11 cellular contexts compared by ENCODE assay signal in the genomic region with DNA sequence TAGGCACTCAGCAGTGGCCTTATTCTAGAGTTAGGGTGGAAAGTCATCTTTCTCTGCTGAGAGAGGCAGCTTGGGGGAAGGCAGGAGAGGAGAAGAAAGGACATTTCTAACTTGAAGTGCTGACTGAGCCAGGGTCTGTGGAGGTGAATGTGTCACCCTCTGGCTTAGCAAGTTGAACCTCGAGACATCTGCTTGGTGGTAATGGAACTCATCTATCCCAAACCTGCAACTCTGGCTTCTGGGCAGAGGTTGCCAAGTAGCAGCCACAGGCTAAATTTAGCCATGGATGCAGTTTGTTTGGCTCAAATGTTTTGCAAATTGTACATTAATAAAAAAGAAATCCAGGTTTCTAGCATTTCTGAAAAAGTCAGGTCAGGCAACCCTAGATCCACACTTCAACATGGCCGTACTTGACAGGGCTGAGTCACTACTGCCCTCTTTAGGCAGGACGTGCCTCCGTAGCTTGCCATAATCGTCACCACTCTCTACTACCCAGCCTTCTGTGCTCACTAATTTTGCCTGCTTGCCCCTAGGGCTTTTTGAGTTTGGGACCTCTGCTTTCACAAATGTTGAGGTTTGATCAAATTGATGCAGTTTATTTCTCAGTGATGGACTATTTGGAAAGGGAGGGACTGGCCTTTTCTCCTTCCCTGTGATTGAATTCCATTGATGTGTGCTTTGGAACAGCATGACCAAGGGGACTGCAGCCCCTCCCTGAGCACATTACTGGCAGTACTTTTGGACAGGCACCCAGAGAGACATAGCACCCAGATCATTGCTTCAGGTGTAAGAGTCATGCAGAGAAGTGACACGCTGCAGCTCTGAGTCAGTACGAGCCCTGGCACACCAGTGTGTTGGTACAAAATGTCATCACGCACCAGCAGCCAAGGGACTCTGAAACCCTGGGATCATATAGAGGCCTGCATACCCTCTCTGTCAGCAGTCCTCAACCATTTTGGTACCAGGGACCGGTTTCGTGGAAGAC. TPM values are rescaled to one million over a fixed set of nuclear protein-coding genes. Genes with fewer than 3 reads are reported as not detected.
DNase-seq lines count a peak whose midpoint lies in the region; ATAC-seq, FAIRE-seq and TF ChIP-seq lines count a peak whose summit lies in the region.
"Had no signal": no experiment of that assay in that cellular context is flagged by ENCODE, and none has a peak within 500 bp of the region (broad histone marks: within the 10 kb centered on the region; RNA-seq: fewer than 3 reads in every experiment).

No MANE protein-coding gene starts in this region.

- H2AFZ ChIP-seq in OCI-LY7 (ENCODE audit: low read length): no peak overlapping the region

- H3K36me3 ChIP-seq in heart right ventricle (no peaks in the 10 kb centered on the region), OCI-LY7 (ENCODE audit: insufficient read depth, low read length) (no peaks in the 10 kb centered on the region), uterus (no peaks in the 10 kb centered on the region)

- intact Hi-C loops in heart right ventricle (cut with DNase I) (loop anchor here in 6 of 10 donors (5.0 to 10.0 kb wide), 7 partner anchors 70 to 433 kb away; no protein-coding TSS in a partner anchor), Right ventricle myocardium superior (cut with DNase I) (no loop called here), OCI-LY7 (cut with micrococcal nuclease; ENCODE audit: unreplicated experiment) (no loop called here), uterus (cut with DNase I; ENCODE audit: low total_unique reads) (no loop called here)

- H3K4me3 ChIP-seq in heart right ventricle (no peak overlapping the region), OCI-LY7 (ENCODE audit: low read depth, low read length, poor library complexity, severe bottlenecking) (no peak overlapping the region), fibroblast of mammary gland (ENCODE audit: control insufficient read depth, low read depth, low read length) (no peak overlapping the region), uterus (no peak overlapping the region)

- DNase-seq in heart right ventricle (no peak), Right ventricle myocardium superior (no peak), OCI-LY7 (ENCODE audit: low spot score) (no peak), fibroblast of mammary gland (ENCODE audit: low read depth) (peak; percentile 41), uterus (no peak), GM12891 (ENCODE audit: insufficient read length, low spot score) (no peak), cortex of kidney (lab: John Stamatoyannopoulos, UW) (no peak)
- DNase-seq: activated effector memory CD4-positive, alpha-beta T cell treated with anti-CD3 and anti-CD28 coated beads, Interleukin-2, amount 50 U/mL, for 16 hours; CD4-positive, CD25-positive, alpha-beta regulatory T cell; stimulated activated CD4-positive, alpha-beta T cell treated with anti-CD3 and anti-CD28 coated beads, Interleukin-12 subunit alpha, Interleukin-12 subunit beta, amount 100 ng/mL, for 4 hours had no signal

- POLR2A ChIA-PET in OCI-LY7 (lab: Charles Lee): no interaction called here

- H3K4me2 ChIP-seq in OCI-LY7 (ENCODE audit: low read length): no peak overlapping the region

- ATAC-seq in heart right ventricle (peak in 2 of 8 donors; percentile 7 to 12), Right ventricle myocardium superior (ENCODE audit: poor library complexity) (no peak), HG03460 (IDR thresholded peaks at IDR 0.05; ENCODE audit: unreplicated experiment) (no peak)

- no peaks in the 10 kb centered on the region for H3K9me2 ChIP-seq in OCI-LY7 (ENCODE audit: insufficient read depth, low read length)

- TF ChIP-seq POLR2A in uterus (IDR thresholded peaks at IDR 0.05) (no peak), GM12891 (IDR thresholded peaks at IDR 0.05; ENCODE audit: low read depth, low read length) (no peak)

- peak in 6 of 9 donors; percentile 28 to 55 (median 34) for TF ChIP-seq CTCF in heart right ventricle (IDR thresholded peaks at IDR 0.05)
- peak; percentile 51 for TF ChIP-seq CTCF in OCI-LY7 (conservative IDR thresholded peaks at IDR 0.05; ENCODE audit: low read length)
- peak; percentile 38 for TF ChIP-seq CTCF in fibroblast of mammary gland (conservative IDR thresholded peaks at IDR 0.05; ENCODE audit: control insufficient read depth, insufficient read depth, low read depth, low read length)
- peak in 2 of 4 experiments; percentile 11 to 26 for TF ChIP-seq CTCF in uterus (IDR thresholded peaks at IDR 0.05)

- peak overlapping the region in 6 of 10 donors; percentile 33 to 97 (median 66) for H3K27ac ChIP-seq in heart right ventricle
- H3K27ac ChIP-seq in OCI-LY7 (ENCODE audit: low read depth, low read length, poor library complexity, severe bottlenecking): no peak overlapping the region
- peak overlapping the region; percentile 90 for H3K27ac ChIP-seq in uterus

- H4K20me1 ChIP-seq in OCI-LY7 (ENCODE audit: insufficient read depth, low read length): no peaks in the 10 kb centered on the region

- FAIRE-seq in GM12891 (lab: Jason Lieb, UNC): no peak

- WGBS in heart right ventricle, 2 donors: 65 to 72% methylated on average over 10 of the region's 10 CpGs

- CTCF ChIA-PET in OCI-LY7 (lab: Charles Lee; ENCODE audit: unreplicated experiment): interaction anchor here (0.5 kb wide), 1 partner anchor 1382 kb away, joined by 3 read pairs; no protein-coding TSS in a partner anchor

- no TSS peak for BruUV-seq in OCI-LY7 (replicated peaks; lab: Mats Ljungman, UMichigan)

- peaks cover 14 to 83% (median 61%) of the 10 kb centered on the region in 9 donors for H3K4me1 ChIP-seq in heart right ventricle
- no peaks in the 10 kb centered on the region for H3K4me1 ChIP-seq in OCI-LY7 (ENCODE audit: insufficient read depth, low read length, poor library complexity, severe bottlenecking)
- H3K4me1 ChIP-seq in uterus: peaks cover 12 to 15% of the 10 kb centered on the region in 2 donors

- H3K9me3 ChIP-seq in heart right ventricle (no peaks in the 10 kb centered on the region), OCI-LY7 (ENCODE audit: low read length) (no peaks in the 10 kb centered on the region), uterus (no peaks in the 10 kb centered on the region)

- H3K79me2 ChIP-seq in OCI-LY7 (ENCODE audit: insufficient read depth, low read depth, low read length): no peaks in the 10 kb centered on the region

- H3K27me3 ChIP-seq in heart right ventricle: peaks cover 0 to 28% (median 0%) of the 10 kb centered on the region in 7 donors
- no peaks in the 10 kb centered on the region for H3K27me3 ChIP-seq in uterus

TF ChIP-seq in GM12891, 5 proteins besides CTCF, POLR2A, EP300 and RAD21:
- no peak for TF ChIP-seq TAF1 (IDR thresholded peaks at IDR 0.05; ENCODE audit: low read depth, low read length)
- TF ChIP-seq POLR2AphosphoS5 (IDR thresholded peaks at IDR 0.05; ENCODE audit: low read depth, low read length): no peak
- TF ChIP-seq PAX5 (IDR thresholded peaks at IDR 0.05; ENCODE audit: insufficient read depth, low read length, severe bottlenecking): no peak
- no peak for TF ChIP-seq POU2F2 (IDR thresholded peaks at IDR 0.05; ENCODE audit: low read depth, low read length)
- TF ChIP-seq SPI1 (IDR thresholded peaks at IDR 0.05; ENCODE audit: low read depth, low read length): no peak
TF ChIP-seq in GM12891: peak in this region for 0.

RNA-seq across cellular contexts. Expression of a gene that starts 5.2 kb away (rescaled TPM):
- total RNA-seq in heart right ventricle: 100 to 1,000 TPM; 126 to 221 (median 173) TPM
- 10 to 100 TPM; 15.5 to 40.9 TPM for polyA plus RNA-seq in heart right ventricle
- 166 TPM for total RNA-seq in Right ventricle myocardium superior
- total RNA-seq in OCI-LY7 (2014; rRNA removed; shearing (Covaris generic)): not detected in 2 replicates
- not detected in 2 replicates for total RNA-seq in OCI-LY7 (2022)
- 10 to 100 TPM; 49.1 to 99.4 (median 82.7) TPM for total RNA-seq in uterus
- 0.03 TPM for polyA plus RNA-seq in GM12891 (2012; ENCODE audit: low read depth, missing spikeins)
- total RNA-seq: CD4-positive, CD25-positive, alpha-beta regulatory T cell had no signal
- polyA plus RNA-seq: CD4-positive, CD25-positive, alpha-beta regulatory T cell had no signal

Comparison
In these comparisons a context has a peak if more than half of its experiments do, and no peak if none do; other contexts are left out.
1. intact Hi-C loops: an anchor here in heart right ventricle (5.0 to 10.0 kb wide); none called in Right ventricle myocardium superior, OCI-LY7 and uterus.
2. RNA of a gene that starts 5.2 kb away (total RNA-seq): 126 to 221 TPM in heart right ventricle, 166 TPM in Right ventricle myocardium superior (single experiment) and 49.1 to 99.4 TPM in uterus; not detected in OCI-LY7; every median in the first group is over 10 times any median in the second.